ENCODE assay signal across 15 cellular contexts in the genomic region with DNA sequence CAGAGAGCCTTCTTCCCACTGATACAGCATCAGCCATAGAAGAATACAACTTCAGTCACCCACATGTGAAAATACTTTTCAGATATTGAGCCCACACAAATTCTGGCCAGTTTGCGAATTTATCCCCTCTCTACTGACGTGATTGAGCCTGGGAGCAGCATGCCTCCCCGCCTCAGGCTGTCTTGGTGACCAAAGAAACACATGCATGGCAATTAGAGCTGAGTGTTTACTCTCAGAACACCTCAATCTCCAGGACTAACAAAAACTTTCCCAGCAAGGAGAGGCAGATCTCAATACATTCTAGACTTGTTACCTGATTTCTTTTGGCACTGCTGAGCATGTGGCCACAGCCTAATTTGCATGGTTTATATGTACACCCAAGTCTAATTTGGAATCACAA.
DNase-seq lines count a peak whose midpoint lies in the region; ATAC-seq and TF ChIP-seq lines count a peak whose summit lies in the region.
"Had no signal": no experiment of that assay in that cellular context is flagged by ENCODE, and none has a peak within 500 bp of the region (broad histone marks: within the 10 kb centered on the region; RNA-seq: fewer than 3 reads in every experiment).

No MANE protein-coding gene starts in this region.

- CTCF ChIA-PET in RWPE1 (lab: Yijun Ruan, JAX) = no interaction called here

- POLR2A ChIA-PET in RWPE1 (lab: Yijun Ruan, JAX; ENCODE audit: low non-redundant PET) = no interaction called here

- ATAC-seq in GM19463 (IDR thresholded peaks at IDR 0.05; ENCODE audit: unreplicated experiment) (peak; percentile 53), HG03571 (IDR thresholded peaks at IDR 0.05; ENCODE audit: unreplicated experiment) (peak; percentile 45), HG03135 (IDR thresholded peaks at IDR 0.05; ENCODE audit: unreplicated experiment) (no peak)
- ATAC-seq: GM23338 had no signal

- no peak overlapping the region for H3K27ac ChIP-seq in RWPE1
- H3K27ac ChIP-seq: BLaER1 treated with 17β-estradiol and CSF1 and Interleukin-3, amounts not matched to agents 10 nM and 100 nM had no signal

- TF ChIP-seq CTCF in RWPE1 (conservative IDR thresholded peaks at IDR 0.05; ENCODE audit: low read depth) = no peak

- DNase-seq in NCI-H2171 (lab: John Stamatoyannopoulos, UW) = peak; percentile 53
- DNase-seq in NCI-H2171 treated with DMSO at 0.1 percent for 48 hours (lab: John Stamatoyannopoulos, UW) = no peak
- no peak for DNase-seq in RWPE1 (ENCODE audit: low spot score)
- no peak for DNase-seq in glomerular visceral epithelial cell (ENCODE audit: extremely low spot score)
- DNase-seq: ACHN; CD4-positive, CD25-positive, alpha-beta regulatory T cell; DMS53; H9; IMR-90; KBM-7 had no signal
